Comparison of ENCODE assay signal across 15 cellular contexts in the genomic region with DNA sequence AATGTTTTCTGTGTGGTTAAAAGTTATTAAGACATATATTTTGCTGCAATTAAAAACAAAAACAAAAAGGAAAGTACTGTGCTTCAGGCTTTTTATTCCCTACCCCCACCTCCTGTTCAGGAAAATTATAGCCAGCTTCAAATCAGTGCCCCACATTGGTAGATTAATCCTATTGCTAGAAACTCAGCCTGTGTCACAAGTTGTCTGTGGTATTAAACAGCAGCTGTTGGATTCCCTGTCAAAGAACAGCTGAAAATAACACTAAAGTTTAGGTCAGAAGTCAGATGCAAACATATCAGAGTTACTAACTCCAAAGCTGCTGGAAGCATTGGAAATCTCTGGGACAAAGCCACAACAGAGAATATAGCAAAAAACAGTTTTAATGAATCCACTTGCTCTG. TPM values are rescaled to one million over a fixed set of nuclear protein-coding genes. Genes with fewer than 3 reads are reported as not detected.
A peak's percentile ranks its signal among the peaks of the same experiment; 100 is the strongest.
DNase-seq lines count a peak whose midpoint lies in the region; ATAC-seq and TF ChIP-seq lines count a peak whose summit lies in the region.
"Had no signal": no experiment of that assay in that cellular context is flagged by ENCODE, and none has a peak within 500 bp of the region (broad histone marks: within the 10 kb centered on the region; RNA-seq: fewer than 3 reads in every experiment).

No MANE protein-coding gene starts in this region.

- intact Hi-C loops in Caco-2 (cut with micrococcal nuclease; ENCODE audit: unreplicated experiment) (loop anchor here (1.0 to 5.0 kb wide), 3 partner anchors 8 to 77 kb away; no protein-coding TSS in a partner anchor), Right ventricle myocardium superior (cut with DNase I) (no loop called here), breast epithelium (cut with DNase I; ENCODE audit: low total_unique reads) (loop anchor here (2.0 kb wide), 1 partner anchor 60 kb away; no protein-coding TSS in a partner anchor)

- H3K4me1 Mint-ChIP-seq in Caco-2 (ENCODE audit: low read depth, unreplicated experiment) (peaks cover 10% of the 10 kb centered on the region), IgD-negative memory B cell (peaks cover 31 to 39% (median 35%) of the 10 kb centered on the region in 3 donors)
- peaks cover 3 to 53% (median 41%) of the 10 kb centered on the region in 4 donors for H3K4me1 Mint-ChIP-seq in naive thymus-derived CD8-positive, alpha-beta T cell

- H3K4me3 ChIP-seq in Caco-2 (ENCODE audit: low read depth, low read length) (no peak overlapping the region), breast epithelium (no peak overlapping the region)

- H3K27me3 ChIP-seq in Caco-2 (replicated peaks; ENCODE audit: control insufficient read depth, insufficient read depth, low read length) (no peaks in the 10 kb centered on the region), breast epithelium (no peaks in the 10 kb centered on the region)
- H3K27me3 ChIP-seq: BE2C, brain microvascular endothelial cell had no signal

- H3K36me3 Mint-ChIP-seq in Caco-2 (ENCODE audit: insufficient read depth, unreplicated experiment) (no peaks in the 10 kb centered on the region), IgD-negative memory B cell (peaks cover 4% of the 10 kb centered on the region)
- peaks cover 10 to 14% (median 11%) of the 10 kb centered on the region in 3 donors for H3K36me3 Mint-ChIP-seq in naive thymus-derived CD8-positive, alpha-beta T cell
- H3K36me3 Mint-ChIP-seq: immature natural killer cell had no signal

- no peaks in the 10 kb centered on the region for H3K9me3 ChIP-seq in Caco-2
- no peaks in the 10 kb centered on the region for H3K9me3 ChIP-seq in breast epithelium
- H3K9me3 ChIP-seq: BE2C had no signal

- DNase-seq in Caco-2 (no peak), Right ventricle myocardium superior (no peak), breast epithelium (ENCODE audit: low spot score in 2 of 2) (no peak), D341Med (ENCODE audit: low spot score) (no peak), Kasumi-1 (lab: John Stamatoyannopoulos, UW) (no peak)
- no peak for DNase-seq in naive thymus-derived CD8-positive, alpha-beta T cell
- no peak for DNase-seq in stimulated activated CD4-positive, alpha-beta T cell treated with anti-CD3 and anti-CD28 coated beads, Interleukin-15, amount 100 ng/mL, for 24 hours
- DNase-seq: BE2C; brain microvascular endothelial cell; DMS79 treated with DMSO at 0.1 percent for 48 hours; effector memory CD4-positive, alpha-beta T cell; immature natural killer cell; NCI-H1048; NCI-H226 had no signal

- ATAC-seq in Right ventricle myocardium superior (ENCODE audit: poor library complexity), result peak; percentile 83
- ATAC-seq in naive thymus-derived CD8-positive, alpha-beta T cell, result no peak

- no TSS peak for BruUV-seq in Caco-2 (replicated peaks; lab: Mats Ljungman, UMichigan)

- no peak for TF ChIP-seq POLR2A in breast epithelium (IDR thresholded peaks at IDR 0.05)

- H3K27ac ChIP-seq in breast epithelium, result no peak overlapping the region
- H3K27ac ChIP-seq: brain microvascular endothelial cell had no signal

- TF ChIP-seq CTCF in Caco-2 (IDR thresholded peaks at IDR 0.05; ENCODE audit: insufficient read depth in 1 of 2, low read depth in 1 of 2, low read length in 1 of 2, severe bottlenecking in 1 of 2, unreplicated experiment in 1 of 2), result no peak
- TF ChIP-seq CTCF in breast epithelium (IDR thresholded peaks at IDR 0.05), result no peak

- H3K27me3 Mint-ChIP-seq in Caco-2 (ENCODE audit: insufficient read depth, unreplicated experiment) (no peaks in the 10 kb centered on the region), IgD-negative memory B cell (no peaks in the 10 kb centered on the region)
- H3K27me3 Mint-ChIP-seq in naive thymus-derived CD8-positive, alpha-beta T cell, result no peaks in the 10 kb centered on the region

- H3K4me1 ChIP-seq in Caco-2, result peaks cover 26% of the 10 kb centered on the region
- H3K4me1 ChIP-seq in breast epithelium, result no peaks in the 10 kb centered on the region
- H3K4me1 ChIP-seq: BE2C had no signal

- peak overlapping the region; percentile 88 for H3K4me3 Mint-ChIP-seq in Caco-2 (ENCODE audit: unreplicated experiment)
- peak overlapping the region in 1 of 4 donors; percentile 77 for H3K4me3 Mint-ChIP-seq in IgD-negative memory B cell
- peak overlapping the region in 9 of 10 donors; percentile 24 to 96 (median 52) for H3K4me3 Mint-ChIP-seq in naive thymus-derived CD8-positive, alpha-beta T cell

- CTCF ChIA-PET in Caco-2 (lab: Charles Lee), result interaction anchor here (1.4 kb wide), 1 partner anchor 79 kb away, joined by 5 read pairs; no protein-coding TSS in a partner anchor

- H3K27ac Mint-ChIP-seq in Caco-2 (ENCODE audit: unreplicated experiment) (peak overlapping the region; percentile 87), IgD-negative memory B cell (peak overlapping the region in 2 of 3 donors; percentile 33 to 75)
- peak overlapping the region in 6 of 10 donors; percentile 52 to 99 (median 84) for H3K27ac Mint-ChIP-seq in naive thymus-derived CD8-positive, alpha-beta T cell

- H3K9me3 Mint-ChIP-seq in Caco-2 (ENCODE audit: unreplicated experiment), result no peaks in the 10 kb centered on the region
- no peaks in the 10 kb centered on the region for H3K9me3 Mint-ChIP-seq in IgD-negative memory B cell
- peaks cover 0 to 2% (median 0%) of the 10 kb centered on the region in 9 donors for H3K9me3 Mint-ChIP-seq in naive thymus-derived CD8-positive, alpha-beta T cell
- H3K9me3 Mint-ChIP-seq: immature natural killer cell had no signal

- no peaks in the 10 kb centered on the region; the same call in 1 of the 2 replicates for H3K36me3 ChIP-seq in Caco-2 (ENCODE audit: control insufficient read depth, insufficient read depth, low read length)
- no peaks in the 10 kb centered on the region for H3K36me3 ChIP-seq in breast epithelium
- H3K36me3 ChIP-seq: BE2C, brain microvascular endothelial cell had no signal

- POLR2A ChIA-PET in Caco-2 (lab: Charles Lee), result no interaction called here
- POLR2A ChIA-PET in naive thymus-derived CD8-positive, alpha-beta T cell (lab: Charles Lee), result no interaction called here

RNA-seq across cellular contexts. Expression of a gene that starts 0.8 kb away (rescaled TPM):
- total RNA-seq in Caco-2 (2022) (11.5 and 16.6 TPM in 2 replicates), Right ventricle myocardium superior (136 TPM), breast epithelium (10 to 100 TPM in 1 of 3 donors, 1 to 10 TPM in 2; 1.3 to 11.7 (median 2.2) TPM)
- 15.4 TPM for polyA plus RNA-seq in IgD-negative memory B cell
- total RNA-seq in naive thymus-derived CD8-positive, alpha-beta T cell, result 10 to 100 TPM; 26.8 to 27.0 TPM
- polyA plus RNA-seq in naive thymus-derived CD8-positive, alpha-beta T cell, result 10 to 100 TPM in 1 of 3 donors, 1 to 10 TPM in 2; 4.2 to 12.0 (median 9.8) TPM
